20 cellular contexts compared by ENCODE assay signal in the genomic region with DNA sequence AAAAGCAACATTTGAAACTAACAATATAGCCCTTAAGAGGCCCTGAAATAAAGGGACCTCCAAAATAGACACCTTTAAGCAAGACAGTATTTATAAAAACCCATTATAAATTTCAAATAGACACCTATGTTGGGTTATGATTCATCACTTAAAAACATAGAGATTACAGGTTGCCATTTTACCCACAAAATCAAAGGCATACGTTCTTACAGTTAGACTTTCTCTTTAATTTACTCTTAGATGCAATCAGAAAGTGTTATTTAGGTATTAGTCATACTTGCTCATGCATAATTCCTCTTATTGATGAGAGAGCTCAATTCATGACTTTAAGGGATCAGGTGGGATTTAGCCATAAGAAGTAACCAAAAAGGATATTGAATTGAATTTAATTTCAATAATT. TPM values are rescaled to one million over a fixed set of nuclear protein-coding genes. Genes with fewer than 3 reads are reported as not detected.
A peak's percentile ranks its signal among the peaks of the same experiment; 100 is the strongest.
DNase-seq lines count a peak whose midpoint lies in the region; ATAC-seq lines count a peak whose summit lies in the region.
"Had no signal": no experiment of that assay in that cellular context is flagged by ENCODE, and none has a peak within 500 bp of the region (broad histone marks: within the 10 kb centered on the region; RNA-seq: fewer than 3 reads in every experiment).

No MANE protein-coding gene starts in this region.

- H3K36me3 ChIP-seq in endocrine pancreas (ENCODE audit: control insufficient read depth, insufficient read depth, low read length) = no peaks in the 10 kb centered on the region
- no peaks in the 10 kb centered on the region for H3K36me3 ChIP-seq in CD8-positive, alpha-beta memory T cell (ENCODE audit: insufficient read depth, low read length)
- H3K36me3 ChIP-seq: ascending aorta, tibial nerve, WERI-Rb-1 had no signal

- CTCF ChIA-PET in CD8-positive, alpha-beta memory T cell (lab: Charles Lee) = interaction anchor here (1.7 kb wide), 1 partner anchor 384 kb away, joined by 5 read pairs; no protein-coding TSS in a partner anchor

- ATAC-seq in GM18517 (IDR thresholded peaks at IDR 0.05; ENCODE audit: unreplicated experiment) = peak; percentile 61
- peak; percentile 82 for ATAC-seq in GM19351 (IDR thresholded peaks at IDR 0.05; ENCODE audit: unreplicated experiment)
- peak; percentile 62 for ATAC-seq in HG03159 (IDR thresholded peaks at IDR 0.05; ENCODE audit: unreplicated experiment)
- ATAC-seq: HepG2, psoas muscle had no signal

- H3K4me3 Mint-ChIP-seq in CD8-positive, alpha-beta memory T cell = no peak overlapping the region
- H3K4me3 Mint-ChIP-seq: activated naive CD4-positive, alpha-beta T cell treated with anti-CD3 and anti-CD28 coated beads, Interleukin-2, amount 50 U/mL, for 24 hours had no signal

- no peaks in the 10 kb centered on the region for H3K4me1 Mint-ChIP-seq in CD8-positive, alpha-beta memory T cell
- H3K4me1 Mint-ChIP-seq: activated naive CD4-positive, alpha-beta T cell treated with anti-CD3 and anti-CD28 coated beads, Interleukin-2, amount 50 U/mL, for 24 hours had no signal

- no peak overlapping the region for H3K27ac ChIP-seq in CD8-positive, alpha-beta memory T cell (ENCODE audit: low read depth, low read length)
- H3K27ac ChIP-seq: ascending aorta, epithelial cell of prostate, psoas muscle, tibial nerve, WERI-Rb-1 had no signal

- no peak overlapping the region for H3K27ac Mint-ChIP-seq in CD8-positive, alpha-beta memory T cell
- H3K27ac Mint-ChIP-seq: activated naive CD4-positive, alpha-beta T cell treated with anti-CD3 and anti-CD28 coated beads, Interleukin-2, amount 50 U/mL, for 24 hours had no signal

- no peaks in the 10 kb centered on the region for H3K27me3 ChIP-seq in endocrine pancreas (ENCODE audit: control insufficient read depth, insufficient read depth, low read length)
- H3K27me3 ChIP-seq in CD8-positive, alpha-beta memory T cell (ENCODE audit: insufficient read depth, low read length, poor library complexity, severe bottlenecking) = no peaks in the 10 kb centered on the region
- H3K27me3 ChIP-seq: ascending aorta, tibial nerve had no signal

- no peaks in the 10 kb centered on the region for H3K36me3 Mint-ChIP-seq in CD8-positive, alpha-beta memory T cell
- H3K36me3 Mint-ChIP-seq: activated naive CD4-positive, alpha-beta T cell treated with anti-CD3 and anti-CD28 coated beads, Interleukin-2, amount 50 U/mL, for 24 hours had no signal

- DNase-seq in DMS114 treated with DMSO at 0.1 percent for 48 hours (lab: John Stamatoyannopoulos, UW; ENCODE audit: unreplicated experiment) (no peak), NCI-H128 (lab: John Stamatoyannopoulos, UW; ENCODE audit: unreplicated experiment) (no peak)
- no peak for DNase-seq in CD8-positive, alpha-beta memory T cell
- DNase-seq: activated CD4-positive, alpha-beta T cell treated with anti-CD3 and anti-CD28 coated beads, Interleukin-2, amount 50 U/mL, for 4 hours; activated T-cell treated with anti-CD3 and anti-CD28 coated beads, Interleukin-2, amount 50 U/mL, for 1 hour; central memory CD4-positive, alpha-beta T cell; NCI-H510A; NK-92 treated with Interleukin-12 subunit alpha and Interleukin-12 subunit beta, amount 100 ng/mL, for 24 hours; psoas muscle; stimulated activated naive CD4-positive, alpha-beta T cell; WERI-Rb-1 had no signal

- H3K9me3 ChIP-seq in endocrine pancreas (ENCODE audit: control insufficient read depth, low read length) = no peaks in the 10 kb centered on the region
- H3K9me3 ChIP-seq in CD8-positive, alpha-beta memory T cell (ENCODE audit: low read length) = no peaks in the 10 kb centered on the region
- H3K9me3 ChIP-seq: ascending aorta, psoas muscle, tibial nerve had no signal

- peaks cover 15% of the 10 kb centered on the region for H3K4me1 ChIP-seq in endocrine pancreas (ENCODE audit: control insufficient read depth, insufficient read depth, low read length)
- no peaks in the 10 kb centered on the region for H3K4me1 ChIP-seq in CD8-positive, alpha-beta memory T cell (ENCODE audit: insufficient read depth, low read length)
- H3K4me1 ChIP-seq: ascending aorta, psoas muscle, tibial nerve had no signal

- POLR2A ChIA-PET in CD8-positive, alpha-beta memory T cell (lab: Charles Lee) = no interaction called here

- H3K9ac ChIP-seq in endocrine pancreas (ENCODE audit: control insufficient read depth, insufficient read depth, low read length) = no peak overlapping the region

- no peaks in the 10 kb centered on the region for H3K9me3 Mint-ChIP-seq in CD8-positive, alpha-beta memory T cell
- H3K9me3 Mint-ChIP-seq: activated naive CD4-positive, alpha-beta T cell treated with anti-CD3 and anti-CD28 coated beads, Interleukin-2, amount 50 U/mL, for 24 hours had no signal

- peak overlapping the region; percentile 61 for H3K4me3 ChIP-seq in endocrine pancreas (ENCODE audit: control insufficient read depth, insufficient read depth, low read length)
- no peak overlapping the region for H3K4me3 ChIP-seq in CD8-positive, alpha-beta memory T cell (ENCODE audit: low read length)
- H3K4me3 ChIP-seq: ascending aorta, psoas muscle, tibial nerve had no signal

- H3K27me3 Mint-ChIP-seq in CD8-positive, alpha-beta memory T cell = peaks cover 0 to 3% of the 10 kb centered on the region in 2 donors
- H3K27me3 Mint-ChIP-seq: activated naive CD4-positive, alpha-beta T cell treated with anti-CD3 and anti-CD28 coated beads, Interleukin-2, amount 50 U/mL, for 24 hours had no signal

RNA-seq across cellular contexts. Expression of gene TMEM200A, which starts 51.5 kb away (rescaled TPM):
- 1 to 10 TPM; 1.4 to 1.7 TPM for total RNA-seq in CD8-positive, alpha-beta memory T cell
- 1.5 TPM for polyA plus RNA-seq in CD8-positive, alpha-beta memory T cell
- total RNA-seq: HepG2 had no signal
